ENCODE assay signal across 15 cellular contexts in the genomic region with DNA sequence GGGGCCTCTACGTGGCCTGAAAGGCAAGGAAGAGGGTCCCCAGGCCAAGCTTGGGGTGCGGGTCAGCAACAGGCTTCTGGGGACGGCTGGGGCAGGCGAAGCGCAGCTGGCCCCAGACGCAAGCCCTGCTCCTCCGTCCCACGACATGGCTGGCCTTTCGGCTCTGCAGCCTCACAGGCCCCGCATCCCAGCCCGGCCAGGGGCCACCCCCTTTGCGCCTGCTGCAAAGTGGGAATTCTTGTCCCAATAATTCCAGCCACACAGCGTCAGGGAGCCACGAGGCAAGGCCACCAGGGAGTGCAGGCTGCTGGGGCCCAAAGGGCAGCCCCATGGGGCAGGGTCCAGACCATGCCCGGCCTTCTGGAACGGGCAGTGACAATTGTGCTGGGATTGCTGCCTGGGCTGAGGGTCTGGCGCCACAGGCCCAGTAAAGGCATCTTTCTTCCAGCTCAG. TPM values are rescaled to one million over a fixed set of nuclear protein-coding genes. Genes with fewer than 3 reads are reported as not detected.
DNase-seq lines count a peak whose midpoint lies in the region; ATAC-seq, FAIRE-seq and TF ChIP-seq lines count a peak whose summit lies in the region.
"Had no signal": no experiment of that assay in that cellular context is flagged by ENCODE, and none has a peak within 500 bp of the region (broad histone marks: within the 10 kb centered on the region; RNA-seq: fewer than 3 reads in every experiment).

No MANE protein-coding gene starts in this region.

- H3K27ac ChIP-seq in HEK293 (ENCODE audit: extremely low read depth, low read depth, low read length) (no peak overlapping the region), caudate nucleus (ENCODE audit: low read depth, low read length) (peak overlapping the region; percentile 80), small intestine (ENCODE audit: low read depth in 1 of 2, low read length in 1 of 2) (peak overlapping the region; percentile 82 to 99), adrenal gland (no peak overlapping the region)
- H3K27ac ChIP-seq: cardiac muscle cell, neutrophil, tibial artery had no signal

- no peaks in the 10 kb centered on the region for H3K4me1 ChIP-seq in HEK293 (ENCODE audit: control insufficient read depth, insufficient read depth, low read length)
- peaks cover 4 to 6% of the 10 kb centered on the region in 2 donors for H3K4me1 ChIP-seq in small intestine (ENCODE audit: control insufficient read depth in 2 of 2, insufficient read depth in 1 of 2, low read depth in 1 of 2, low read length in 1 of 2)
- peaks cover 0 to 21% of the 10 kb centered on the region in 2 donors for H3K4me1 ChIP-seq in adrenal gland (replicated peaks in 1 of 2)

- intact Hi-C loops in adrenal gland (cut with DNase I), result no loop called here

- POLR2A ChIA-PET in HEK293 (lab: Yijun Ruan, JAX), result interaction anchor here (0.7 to 1.0 kb wide), 2 partner anchors 16 to 75 kb away, joined by 3 to 8 read pairs; a partner anchor contains a TSS

- ATAC-seq in left lobe of liver, result peak; percentile 73

- FAIRE-seq in small intestine (lab: Jason Lieb, UNC), result no peak

- no peaks in the 10 kb centered on the region for H3K4me1 Mint-ChIP-seq in immature natural killer cell

- H3K9me3 ChIP-seq in HEK293 (ENCODE audit: control insufficient read depth, insufficient read depth, low read depth, low read length) (no peaks in the 10 kb centered on the region), small intestine (ENCODE audit: control insufficient read depth, low read depth) (no peaks in the 10 kb centered on the region), adrenal gland (replicated peaks in 1 of 3) (no peaks in the 10 kb centered on the region)
- H3K9me3 ChIP-seq: neutrophil, tibial artery had no signal

- no peak overlapping the region for H3K27ac Mint-ChIP-seq in immature natural killer cell
- H3K27ac Mint-ChIP-seq: activated naive CD4-positive, alpha-beta T cell treated with anti-CD3 and anti-CD28 coated beads, Interleukin-2, amount 10 ng/mL, durations not matched to agents 7 days and 5 days had no signal

- no peaks in the 10 kb centered on the region for H3K9me3 Mint-ChIP-seq in immature natural killer cell
- H3K9me3 Mint-ChIP-seq: activated naive CD4-positive, alpha-beta T cell treated with anti-CD3 and anti-CD28 coated beads, Interleukin-2, amount 10 ng/mL, durations not matched to agents 7 days and 5 days had no signal

- H3K4me3 ChIP-seq in HEK293 (ENCODE audit: low read depth, low read length) (no peak overlapping the region), small intestine (ENCODE audit: low read depth in 1 of 2, low read length in 2 of 2) (peak overlapping the region in 1 of 2 donors; percentile 66), adrenal gland (no peak overlapping the region)
- H3K4me3 ChIP-seq: tibial artery had no signal

- peaks cover 0 to 8% of the 10 kb centered on the region in 2 donors for H3K27me3 ChIP-seq in small intestine (ENCODE audit: control insufficient read depth in 2 of 2, insufficient read depth in 2 of 2, low read length in 2 of 2)
- H3K27me3 ChIP-seq in adrenal gland, result peaks cover 37% of the 10 kb centered on the region

- CTCF ChIA-PET in HEK293 (lab: Yijun Ruan, JAX), result interaction anchor here (1.2 to 10.1 kb wide), 5 partner anchors 8 to 268 kb away, joined by 4 to 166 read pairs (median 8); a partner anchor contains a TSS

- 32 to 52% (median 45%) methylated on average over 15 to 17 of the region's 17 CpGs for WGBS in small intestine, 3 donors
- 62 to 81% (median 75%) methylated on average over 1 to 17 of the region's 17 CpGs for WGBS in adrenal gland, 4 donors

- DNase-seq in caudate nucleus (lab: John Stamatoyannopoulos, UW) (peak in 19 of 61 donors; percentile 56 to 85 (median 73)), left lobe of liver (ENCODE audit: low spot score) (peak; percentile 87), small intestine (peak; percentile 73), immature natural killer cell (no peak), pons (ENCODE audit: low spot score) (no peak), kidney tubule cell (ENCODE audit: low spot score) (no peak), adrenal gland (no peak)
- DNase-seq: activated naive CD4-positive, alpha-beta T cell treated with anti-CD3 and anti-CD28 coated beads, Interleukin-2, amount 10 ng/mL, durations not matched to agents 7 days and 5 days; AML-193; MV-4-11 had no signal

- no peak overlapping the region for H3K4me3 Mint-ChIP-seq in immature natural killer cell
- H3K4me3 Mint-ChIP-seq: activated naive CD4-positive, alpha-beta T cell treated with anti-CD3 and anti-CD28 coated beads, Interleukin-2, amount 10 ng/mL, durations not matched to agents 7 days and 5 days had no signal

- TF ChIP-seq POLR2A in adrenal gland (IDR thresholded peaks at IDR 0.05), result no peak

- H3K36me3 Mint-ChIP-seq in immature natural killer cell, result no peaks in the 10 kb centered on the region
- H3K36me3 Mint-ChIP-seq: activated naive CD4-positive, alpha-beta T cell treated with anti-CD3 and anti-CD28 coated beads, Interleukin-2, amount 10 ng/mL, durations not matched to agents 7 days and 5 days had no signal

- H3K36me3 ChIP-seq in HEK293 (ENCODE audit: control insufficient read depth in 2 of 2, insufficient read depth in 1 of 2, low read length in 2 of 2) (no peaks in the 10 kb centered on the region), small intestine (ENCODE audit: control insufficient read depth in 2 of 2, insufficient read depth in 2 of 2, low read length in 2 of 2) (no peaks in the 10 kb centered on the region), adrenal gland (replicated peaks in 1 of 2) (no peaks in the 10 kb centered on the region)
- H3K36me3 ChIP-seq: cardiac muscle cell, neutrophil, tibial artery had no signal

- TF ChIP-seq CTCF in HEK293 (tag by site-specific recombination; IDR thresholded peaks at IDR 0.05), result no peak
- no peak for TF ChIP-seq CTCF in adrenal gland (IDR thresholded peaks at IDR 0.05)

- H3K27me3 Mint-ChIP-seq in immature natural killer cell (ENCODE audit: low read depth in 3 of 3), result peaks cover 5 to 13% (median 5%) of the 10 kb centered on the region in 3 donors

TF ChIP-seq in HEK293, 187 proteins besides CTCF, POLR2A, EP300 and RAD21:
- TF ChIP-seq, protein P1, sequence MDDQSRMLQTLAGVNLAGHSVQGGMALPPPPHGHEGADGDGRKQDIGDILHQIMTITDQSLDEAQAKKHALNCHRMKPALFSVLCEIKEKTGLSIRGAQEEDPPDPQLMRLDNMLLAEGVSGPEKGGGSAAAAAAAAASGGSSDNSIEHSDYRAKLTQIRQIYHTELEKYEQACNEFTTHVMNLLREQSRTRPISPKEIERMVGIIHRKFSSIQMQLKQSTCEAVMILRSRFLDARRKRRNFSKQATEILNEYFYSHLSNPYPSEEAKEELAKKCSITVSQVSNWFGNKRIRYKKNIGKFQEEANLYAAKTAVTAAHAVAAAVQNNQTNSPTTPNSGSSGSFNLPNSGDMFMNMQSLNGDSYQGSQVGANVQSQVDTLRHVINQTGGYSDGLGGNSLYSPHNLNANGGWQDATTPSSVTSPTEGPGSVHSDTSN (CRISPR knock-in tag; IDR thresholded peaks at IDR 0.05), result no peak
- TF ChIP-seq ZNF335 (tag by site-specific recombination; conservative IDR thresholded peaks at IDR 0.05), result peak; percentile 73
- TF ChIP-seq SCRT2 (tag by site-specific recombination; IDR thresholded peaks at IDR 0.05), result peak; percentile 75

RNA-seq across cellular contexts. Expression of a gene that starts 1.1 kb away (rescaled TPM):
- 1.7 TPM for total RNA-seq in left lobe of liver
- polyA plus RNA-seq in small intestine, result 10 to 100 TPM in 2 of 3 donors, 1 to 10 TPM in 1; 5.5 to 16.5 (median 11.0) TPM
- polyA plus RNA-seq in immature natural killer cell, result not detected
- under 1 TPM in 3 of 8 donors, not detected in 5; 0.28 to 0.53 (median 0.28) TPM for total RNA-seq in adrenal gland
- polyA plus RNA-seq in adrenal gland, result 1 to 10 TPM in 2 of 3 donors, not detected in 1; 1.6 to 1.7 TPM
- total RNA-seq: cardiac muscle cell, HT1080 had no signal
- polyA plus RNA-seq: cardiac muscle cell had no signal

RNA-seq across cellular contexts. Expression of a gene that starts 9.0 kb away (rescaled TPM):
- total RNA-seq in left lobe of liver (16.6 TPM), adrenal gland (10 to 100 TPM; 17.8 to 77.1 (median 43.3) TPM)
- polyA plus RNA-seq in small intestine (10 to 100 TPM; 18.3 to 84.6 (median 32.7) TPM), immature natural killer cell (1 to 10 TPM in 2 of 3 donors, under 1 TPM in 1; 0.36 to 1.4 (median 1.1) TPM), adrenal gland (100 to 1,000 TPM in 2 of 3 donors, 1 to 10 TPM in 1; 5.1 to 311 (median 194) TPM)

RNA-seq across cellular contexts. Expression of a gene that starts 15.4 kb away (rescaled TPM):
- total RNA-seq in left lobe of liver, result 0.15 TPM
- 10 to 100 TPM in 1 of 3 donors, 1 to 10 TPM in 1, under 1 TPM in 1; 0.81 to 22.2 (median 1.1) TPM for polyA plus RNA-seq in small intestine
- under 1 TPM; 0.06 to 0.95 (median 0.39) TPM for polyA plus RNA-seq in immature natural killer cell
- total RNA-seq in adrenal gland, result 1 to 10 TPM in 1 of 8 donors, under 1 TPM in 7; 0.24 to 1.5 (median 0.69) TPM
- polyA plus RNA-seq in adrenal gland, result under 1 TPM; 0.07 to 0.56 (median 0.17) TPM

RNA-seq across cellular contexts. Expression of a gene that starts 22.4 kb away (rescaled TPM):
- 1.8 TPM for total RNA-seq in left lobe of liver
- polyA plus RNA-seq in small intestine, result 1 to 10 TPM in 2 of 3 donors, under 1 TPM in 1; 0.89 to 6.2 (median 4.3) TPM
- 1 to 10 TPM; 1.3 to 1.4 (median 1.4) TPM for polyA plus RNA-seq in immature natural killer cell
- 10 to 100 TPM; 11.8 to 68.7 (median 15.1) TPM for total RNA-seq in adrenal gland
- 10 to 100 TPM in 2 of 3 donors, 1 to 10 TPM in 1; 3.6 to 61.1 (median 15.9) TPM for polyA plus RNA-seq in adrenal gland

RNA-seq across cellular contexts. Expression of a gene that starts 23.1 kb away (rescaled TPM):
- total RNA-seq in left lobe of liver (0.08 TPM), adrenal gland (under 1 TPM in 5 of 8 donors, not detected in 3; 0.11 to 0.69 (median 0.21) TPM)
- polyA plus RNA-seq in small intestine (under 1 TPM in 1 of 3 donors, not detected in 2; 0.09 TPM), immature natural killer cell (10 to 100 TPM; 20.6 to 33.0 (median 25.6) TPM), adrenal gland (under 1 TPM in 2 of 3 donors, not detected in 1; 0.16 to 0.17 TPM)
- total RNA-seq: cardiac muscle cell, HT1080 had no signal
- polyA plus RNA-seq: cardiac muscle cell had no signal

Comparison
In these comparisons a context has a peak if more than half of its experiments do, and no peak if none do; other contexts are left out.
1. H3K27ac ChIP-seq: peak in caudate nucleus (single experiment) and small intestine (2 of 2); none in HEK293 (single experiment) and adrenal gland (0 of 5).
2. DNase-seq: peak in left lobe of liver (single experiment) and small intestine (single experiment); none in immature natural killer cell (0 of 3), pons (single experiment), kidney tubule cell (single experiment) and adrenal gland (0 of 7).